Comparison of ENCODE assay signal across 9 cellular contexts in genomic region chr3:72289708-72290104, GRCh38.
A peak's percentile ranks its signal among the peaks of the same experiment; 100 is the strongest.
DNase-seq lines count a peak whose midpoint lies in the region; ATAC-seq and TF ChIP-seq lines count a peak whose summit lies in the region.
"Had no signal": no experiment of that assay in that cellular context is flagged by ENCODE, and none has a peak within 500 bp of the region (broad histone marks: within the 10 kb centered on the region; RNA-seq: fewer than 3 reads in every experiment).

No MANE protein-coding gene starts in this region.

- H3K4me1 ChIP-seq in muscle layer of colon (ENCODE audit: insufficient read depth, low read length) = peaks cover 19% of the 10 kb centered on the region
- no peaks in the 10 kb centered on the region for H3K4me1 ChIP-seq in PC-3 (ENCODE audit: insufficient read depth, low read length)

- H3F3A ChIP-seq in PC-3 (ENCODE audit: low read length, unreplicated experiment) = no peaks in the 10 kb centered on the region

- H3K4me2 ChIP-seq in PC-3 (ENCODE audit: low read length) = no peak overlapping the region

- H3K4me3 ChIP-seq in AG04450 (ENCODE audit: low read depth, low read length) (no peak overlapping the region), WERI-Rb-1 (ENCODE audit: low read depth, low read length) (peak overlapping the region; percentile 37), muscle layer of colon (ENCODE audit: low read depth in 1 of 2, low read length in 2 of 2) (peak overlapping the region in 1 of 2 donors; percentile 34), PC-3 (ENCODE audit: low read length) (no peak overlapping the region; the same call in 1 of the 2 replicates)
- H3K4me3 ChIP-seq: SJSA1 had no signal

- intact Hi-C loops in PC-3 (cut with micrococcal nuclease) = no loop called here

- H2AFZ ChIP-seq in PC-3 (ENCODE audit: low read length) = no peak overlapping the region; the same call in 1 of the 2 replicates

- H3K27ac ChIP-seq in AG04450 (ENCODE audit: low read depth, low read length) = peak overlapping the region; percentile 21
- peak overlapping the region; percentile 73 for H3K27ac ChIP-seq in WERI-Rb-1
- H3K27ac ChIP-seq in muscle layer of colon (ENCODE audit: low read depth, low read length) = peak overlapping the region; percentile 65
- H3K27ac ChIP-seq in PC-3 (ENCODE audit: low read length) = no peak overlapping the region
- H3K27ac ChIP-seq: SJSA1 had no signal

- ATAC-seq in GM19455 (IDR thresholded peaks at IDR 0.05; ENCODE audit: unreplicated experiment) = peak; percentile 14
- no peak for ATAC-seq in PC-3

- H3K9ac ChIP-seq in muscle layer of colon (ENCODE audit: low read length) (no peak overlapping the region), PC-3 (ENCODE audit: low read length) (no peak overlapping the region)

- H3K9me3 ChIP-seq in AG04450 (ENCODE audit: control insufficient read depth, insufficient read depth, low read length) = no peaks in the 10 kb centered on the region
- H3K9me3 ChIP-seq in WERI-Rb-1 (ENCODE audit: severe bottlenecking) = no peaks in the 10 kb centered on the region
- H3K9me3 ChIP-seq in muscle layer of colon (ENCODE audit: low read length) = no peaks in the 10 kb centered on the region
- H3K9me3 ChIP-seq in PC-3 (ENCODE audit: low read length) = no peaks in the 10 kb centered on the region
- H3K9me3 ChIP-seq: SJSA1 had no signal

- H4K20me1 ChIP-seq in PC-3 (ENCODE audit: low read length) = no peaks in the 10 kb centered on the region

- H3K27me3 ChIP-seq in AG04450 (ENCODE audit: control insufficient read depth, insufficient read depth, low read length) (peaks cover 30% of the 10 kb centered on the region), WERI-Rb-1 (ENCODE audit: insufficient read depth, low read depth, severe bottlenecking) (no peaks in the 10 kb centered on the region), muscle layer of colon (ENCODE audit: control insufficient read depth in 1 of 2, insufficient read depth in 2 of 2, low read length in 2 of 2) (no peaks in the 10 kb centered on the region), PC-3 (ENCODE audit: low read length) (peaks cover 72% of the 10 kb centered on the region)
- H3K27me3 ChIP-seq: SJSA1 had no signal

- no peaks in the 10 kb centered on the region for H3K79me2 ChIP-seq in PC-3 (ENCODE audit: low read length)

- POLR2A ChIA-PET in AG04450 (lab: Yijun Ruan, JAX) (no interaction called here), PC-3 (lab: Charles Lee; ENCODE audit: unreplicated experiment) (no interaction called here)

- no TSS peak for BruUV-seq in PC-3 (replicated peaks; lab: Mats Ljungman, UMichigan)

- DNase-seq in AG04450 (ENCODE audit: low read depth, low spot score) (no peak), WERI-Rb-1 (no peak), HK-2 (ENCODE audit: unreplicated experiment) (no peak), D341Med (ENCODE audit: low spot score) (no peak), NCI-H2227 (lab: John Stamatoyannopoulos, UW; ENCODE audit: unreplicated experiment) (no peak), PC-3 (no peak)

- CTCF ChIA-PET in AG04450 (lab: Charles Lee) = interaction anchor here (0.9 to 1.9 kb wide), 2 partner anchors 533 to 796 kb away, joined by 3 to 8 read pairs; no protein-coding TSS in a partner anchor
- CTCF ChIA-PET in PC-3 (lab: Charles Lee) = no interaction called here

- TF ChIP-seq CTCF in AG04450 (IDR thresholded peaks at IDR 0.05; ENCODE audit: low read depth, low read length) (no peak), WERI-Rb-1 (IDR thresholded peaks at IDR 0.05; ENCODE audit: low read depth, low read length) (no peak), PC-3 (conservative IDR thresholded peaks at IDR 0.05; ENCODE audit: low read depth, low read length) (no peak)

- H3K9me2 ChIP-seq in PC-3 (replicated peaks; ENCODE audit: low read length) = no peaks in the 10 kb centered on the region

- H3K36me3 ChIP-seq in WERI-Rb-1 (no peaks in the 10 kb centered on the region), muscle layer of colon (ENCODE audit: insufficient read depth, low read length) (no peaks in the 10 kb centered on the region), PC-3 (ENCODE audit: low read depth, low read length) (no peaks in the 10 kb centered on the region)
- H3K36me3 ChIP-seq: SJSA1 had no signal
